20 cellular contexts compared by ENCODE assay signal in genomic region chr11:26483101-26483500, GRCh38.
"Had no signal": no experiment of that assay in that cellular context is flagged by ENCODE, and none has a peak within 500 bp of the region (broad histone marks: within the 10 kb centered on the region; RNA-seq: fewer than 3 reads in every experiment).

No MANE protein-coding gene starts in this region.

- H3K27ac ChIP-seq: gastrocnemius medialis, heart right ventricle, parathyroid adenoma, prostate gland, right lobe of liver, spleen, thoracic aorta, transverse colon had no signal

- H3K9me3 ChIP-seq: gastrocnemius medialis, prostate gland, right lobe of liver, thoracic aorta, transverse colon had no signal

- H3K36me3 Mint-ChIP-seq: stimulated activated naive B cell treated with anti-CD40 and anti-IgM and Interleukin-4, amounts not matched to agents 10 μg/mL and 1 μg/mL and 100 μg/mL, for 72 hours had no signal

- ATAC-seq: gastrocnemius medialis; heart right ventricle; naive thymus-derived CD4-positive, alpha-beta T cell; right lobe of liver; stimulated activated naive B cell treated with anti-CD40 and anti-IgM and Interleukin-4, amounts not matched to agents 10 μg/mL and 1 μg/mL and 100 μg/mL, for 72 hours; stimulated activated naive CD8-positive, alpha-beta T cell treated with anti-CD3 and anti-CD28 coated beads, Interleukin-15, amount 100 ng/mL, for 72 hours had no signal

- H3K36me3 ChIP-seq: gastrocnemius medialis, heart right ventricle, prostate gland, right lobe of liver, spleen, thoracic aorta, transverse colon had no signal

- H3K27me3 ChIP-seq: gastrocnemius medialis, heart right ventricle, right lobe of liver, spleen, transverse colon had no signal

- H3K9ac ChIP-seq: parathyroid adenoma had no signal

- H3K4me3 Mint-ChIP-seq: dendritic cell treated with granulocyte-macrophage colony-stimulating factor and Interleukin-4, amounts not matched to agents 40 ng/mL and 50 ng/mL, for 4 days; naive thymus-derived CD4-positive, alpha-beta T cell; nephron progenitor cell; stimulated activated naive B cell treated with anti-CD40 and anti-IgM and Interleukin-4, amounts not matched to agents 10 μg/mL and 1 μg/mL and 100 μg/mL, for 72 hours; stimulated activated naive CD8-positive, alpha-beta T cell treated with anti-CD3 and anti-CD28 coated beads, Interleukin-15, amount 100 ng/mL, for 72 hours had no signal

- H3K4me1 Mint-ChIP-seq: naive thymus-derived CD4-positive, alpha-beta T cell; stimulated activated naive B cell treated with anti-CD40 and anti-IgM and Interleukin-4, amounts not matched to agents 10 μg/mL and 1 μg/mL and 100 μg/mL, for 72 hours; stimulated activated naive CD8-positive, alpha-beta T cell treated with anti-CD3 and anti-CD28 coated beads, Interleukin-15, amount 100 ng/mL, for 72 hours had no signal

- H3K4me3 ChIP-seq: gastrocnemius medialis, heart right ventricle, prostate gland, right lobe of liver, spleen, thoracic aorta, transverse colon had no signal

- H3K27ac Mint-ChIP-seq: dendritic cell treated with granulocyte-macrophage colony-stimulating factor and Interleukin-4, amounts not matched to agents 40 ng/mL and 50 ng/mL, for 4 days; naive thymus-derived CD4-positive, alpha-beta T cell; nephron progenitor cell; stimulated activated naive B cell treated with anti-CD40 and anti-IgM and Interleukin-4, amounts not matched to agents 10 μg/mL and 1 μg/mL and 100 μg/mL, for 72 hours; stimulated activated naive CD8-positive, alpha-beta T cell treated with anti-CD3 and anti-CD28 coated beads, Interleukin-15, amount 100 ng/mL, for 72 hours had no signal

- H3K79me2 ChIP-seq: parathyroid adenoma had no signal

- DNase-seq: gastrocnemius medialis; heart right ventricle; hypothalamus; kidney glomerular epithelial cell; naive thymus-derived CD4-positive, alpha-beta T cell; nephron progenitor cell; retina; right lobe of liver; spleen; stimulated activated CD4-positive, alpha-beta T cell treated with anti-CD3 and anti-CD28 coated beads, Interleukin-15, amount 100 ng/mL, for 24 hours; stimulated activated CD4-positive, alpha-beta T cell treated with anti-CD3 and anti-CD28 coated beads, Interleukin-1b, Interleukin-23, amount 100 ng/mL, for 48 hours; stimulated activated CD4-positive, alpha-beta T cell treated with anti-CD3 and anti-CD28 coated beads, Interleukin-4, amount 100 ng/mL, for 24 hours; stimulated activated naive B cell treated with anti-CD40 and anti-IgM and Interleukin-4, amounts not matched to agents 10 μg/mL and 1 μg/mL and 100 μg/mL, for 72 hours; stimulated activated naive CD8-positive, alpha-beta T cell treated with anti-CD3 and anti-CD28 coated beads, Interleukin-15, amount 100 ng/mL, for 72 hours; substantia nigra; transverse colon had no signal

- H2AFZ ChIP-seq: parathyroid adenoma had no signal

- H3K27me3 Mint-ChIP-seq: dendritic cell treated with granulocyte-macrophage colony-stimulating factor and Interleukin-4, amounts not matched to agents 40 ng/mL and 50 ng/mL, for 4 days; naive thymus-derived CD4-positive, alpha-beta T cell; stimulated activated naive B cell treated with anti-CD40 and anti-IgM and Interleukin-4, amounts not matched to agents 10 μg/mL and 1 μg/mL and 100 μg/mL, for 72 hours; stimulated activated naive CD8-positive, alpha-beta T cell treated with anti-CD3 and anti-CD28 coated beads, Interleukin-15, amount 100 ng/mL, for 72 hours had no signal

- H3K4me1 ChIP-seq: gastrocnemius medialis, heart right ventricle, parathyroid adenoma, prostate gland, right lobe of liver, spleen, transverse colon had no signal
